ENCODE assay signal across 1 cellular context in the genomic region with DNA sequence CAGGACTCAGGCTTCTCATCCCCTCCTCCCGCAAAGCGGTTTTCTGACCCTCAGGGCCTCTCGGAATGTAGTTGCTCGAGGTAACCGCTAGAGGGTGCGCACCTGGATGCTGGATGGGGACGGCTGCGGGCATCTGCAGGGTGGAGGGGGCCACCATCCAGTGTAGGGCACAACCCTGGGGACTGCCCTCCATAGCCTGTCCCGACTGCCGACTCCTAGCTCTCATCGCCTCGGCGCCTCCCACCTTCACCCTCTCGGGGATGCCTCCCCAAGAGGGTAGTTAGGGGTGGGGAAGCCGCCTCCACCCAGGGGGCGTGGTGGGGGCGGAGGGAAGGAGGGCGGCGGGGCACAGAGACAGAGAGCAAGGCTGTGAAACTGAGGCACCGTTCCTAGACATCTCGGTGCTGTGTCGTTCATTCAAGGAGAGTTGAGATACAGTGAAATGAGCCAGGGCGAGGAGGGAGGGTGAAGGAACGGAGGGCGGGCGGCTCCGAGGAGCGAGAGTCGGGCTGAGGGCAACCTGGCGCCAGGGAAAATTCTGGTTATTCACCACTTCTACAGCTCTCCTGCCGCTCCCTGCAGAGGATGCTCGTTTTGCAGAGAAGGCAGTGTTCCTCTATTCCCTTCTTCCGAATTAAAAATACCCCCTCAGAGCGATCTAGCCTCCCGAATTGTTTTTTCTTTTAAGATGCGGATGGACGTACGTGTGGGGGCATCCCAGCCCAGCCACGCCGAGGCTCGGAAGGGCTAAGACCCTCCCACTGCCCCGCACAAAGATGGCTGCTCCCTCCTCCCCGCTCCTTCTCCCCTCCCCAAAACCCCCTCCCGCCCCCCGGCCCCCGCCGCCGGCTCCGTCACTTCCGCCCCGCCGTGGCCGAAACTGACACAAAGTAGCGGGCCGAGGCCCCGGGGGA.
TF ChIP-seq lines count a peak whose summit lies in the region.

A gene with protein sequence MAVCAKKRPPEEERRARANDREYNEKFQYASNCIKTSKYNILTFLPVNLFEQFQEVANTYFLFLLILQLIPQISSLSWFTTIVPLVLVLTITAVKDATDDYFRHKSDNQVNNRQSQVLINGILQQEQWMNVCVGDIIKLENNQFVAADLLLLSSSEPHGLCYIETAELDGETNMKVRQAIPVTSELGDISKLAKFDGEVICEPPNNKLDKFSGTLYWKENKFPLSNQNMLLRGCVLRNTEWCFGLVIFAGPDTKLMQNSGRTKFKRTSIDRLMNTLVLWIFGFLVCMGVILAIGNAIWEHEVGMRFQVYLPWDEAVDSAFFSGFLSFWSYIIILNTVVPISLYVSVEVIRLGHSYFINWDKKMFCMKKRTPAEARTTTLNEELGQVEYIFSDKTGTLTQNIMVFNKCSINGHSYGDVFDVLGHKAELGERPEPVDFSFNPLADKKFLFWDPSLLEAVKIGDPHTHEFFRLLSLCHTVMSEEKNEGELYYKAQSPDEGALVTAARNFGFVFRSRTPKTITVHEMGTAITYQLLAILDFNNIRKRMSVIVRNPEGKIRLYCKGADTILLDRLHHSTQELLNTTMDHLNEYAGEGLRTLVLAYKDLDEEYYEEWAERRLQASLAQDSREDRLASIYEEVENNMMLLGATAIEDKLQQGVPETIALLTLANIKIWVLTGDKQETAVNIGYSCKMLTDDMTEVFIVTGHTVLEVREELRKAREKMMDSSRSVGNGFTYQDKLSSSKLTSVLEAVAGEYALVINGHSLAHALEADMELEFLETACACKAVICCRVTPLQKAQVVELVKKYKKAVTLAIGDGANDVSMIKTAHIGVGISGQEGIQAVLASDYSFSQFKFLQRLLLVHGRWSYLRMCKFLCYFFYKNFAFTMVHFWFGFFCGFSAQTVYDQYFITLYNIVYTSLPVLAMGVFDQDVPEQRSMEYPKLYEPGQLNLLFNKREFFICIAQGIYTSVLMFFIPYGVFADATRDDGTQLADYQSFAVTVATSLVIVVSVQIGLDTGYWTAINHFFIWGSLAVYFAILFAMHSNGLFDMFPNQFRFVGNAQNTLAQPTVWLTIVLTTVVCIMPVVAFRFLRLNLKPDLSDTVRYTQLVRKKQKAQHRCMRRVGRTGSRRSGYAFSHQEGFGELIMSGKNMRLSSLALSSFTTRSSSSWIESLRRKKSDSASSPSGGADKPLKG (plus strand): TSS at position 857 of the 914 bp plus-strand sequence. CDS start 2,617 bp downstream, outside the sequence.

TF ChIP-seq in H1, 55 proteins besides CTCF, POLR2A, EP300 and RAD21:
- TF ChIP-seq CBX5 (IDR thresholded peaks at IDR 0.05; ENCODE audit: low read depth, low read length) (no peak), SRF (IDR thresholded peaks at IDR 0.05; ENCODE audit: low read depth, low read length) (no peak), HDAC6 (IDR thresholded peaks at IDR 0.05; ENCODE audit: low read depth, low read length) (no peak), SAP30 (IDR thresholded peaks at IDR 0.05; ENCODE audit: insufficient read depth, insufficient replicate concordance, low read length) (peak; percentile 47), POLR2AphosphoS5 (IDR thresholded peaks at IDR 0.05; ENCODE audit: low read depth, low read length) (peak; percentile 54; the same call in 1 of the 2 replicates), RFX5 (IDR thresholded peaks at IDR 0.05; ENCODE audit: borderline replicate concordance, low read depth, low read length) (no peak), SIX5 (IDR thresholded peaks at IDR 0.05; ENCODE audit: low read depth, low read length) (no peak), EZH2 (IDR thresholded peaks at IDR 0.05; ENCODE audit: low read depth, low read length, severe bottlenecking) (no peak), SP4 (IDR thresholded peaks at IDR 0.05; ENCODE audit: low read length) (no peak), SUZ12 (IDR thresholded peaks at IDR 0.05; ENCODE audit: low read length) (no peak), YY1 (IDR thresholded peaks at IDR 0.05; ENCODE audit: low read depth, low read length) (peak; percentile 96), SIRT6 (IDR thresholded peaks at IDR 0.05; ENCODE audit: low read length) (no peak), KDM1A (IDR thresholded peaks at IDR 0.05; ENCODE audit: borderline replicate concordance, low read length) (0 out of 2 replicates have a peak, but pooled peaks have one; percentile 37), BRCA1 (IDR thresholded peaks at IDR 0.05; ENCODE audit: low read depth, low read length) (no peak), HDAC2 (IDR thresholded peaks at IDR 0.05; ENCODE audit: borderline replicate concordance in 1 of 2, low read depth in 2 of 2, low read length in 2 of 2) (0 out of 4 replicates have a peak, but pooled peaks of 1 of the 2 experiments have one; percentile 30), POU5F1 (IDR thresholded peaks at IDR 0.05; ENCODE audit: low read depth, low read length) (no peak), GABPA (IDR thresholded peaks at IDR 0.05; ENCODE audit: borderline replicate concordance, insufficient read depth, low read length) (peak; percentile 33; the same call in 1 of the 2 replicates), RNF2 (IDR thresholded peaks at IDR 0.05; ENCODE audit: borderline replicate concordance, low read depth, low read length, missing control alignments, poor library complexity, severe bottlenecking) (no peak), BCL11A (IDR thresholded peaks at IDR 0.05; ENCODE audit: low read depth in 2 of 2, low read length in 2 of 2) (no peak), TCF12 (IDR thresholded peaks at IDR 0.05; ENCODE audit: low read depth, low read length) (no peak), TEAD4 (IDR thresholded peaks at IDR 0.05; ENCODE audit: low read depth, low read length) (peak; percentile 90), MAFK (IDR thresholded peaks at IDR 0.05; ENCODE audit: low read depth, low read length) (no peak), PHF8 (conservative IDR thresholded peaks at IDR 0.05; ENCODE audit: low read depth, low read length) (peak; percentile 41; the same call in 1 of the 2 replicates), CREB1 (IDR thresholded peaks at IDR 0.05) (peak; percentile 72), ASH2L (IDR thresholded peaks at IDR 0.05; ENCODE audit: low read length) (peak; percentile 62), NRF1 (IDR thresholded peaks at IDR 0.05; ENCODE audit: low read depth, low read length) (no peak), JUND (IDR thresholded peaks at IDR 0.05; ENCODE audit: low read length) (no peak), GTF2F1 (IDR thresholded peaks at IDR 0.05; ENCODE audit: borderline replicate concordance, low read depth, low read length) (no peak), KDM4A (IDR thresholded peaks at IDR 0.05; ENCODE audit: low read depth, low read length, severe bottlenecking) (peak; percentile 21), TBP (IDR thresholded peaks at IDR 0.05; ENCODE audit: low read depth, low read length) (no peak), SP2 (IDR thresholded peaks at IDR 0.05; ENCODE audit: low read length) (no peak), SIN3A (conservative IDR thresholded peaks at IDR 0.05 in 1 of 2, IDR thresholded peaks at IDR 0.05 in 1 of 2; ENCODE audit: low read depth in 1 of 2, low read length in 2 of 2) (peak in 1 of 2 experiments; percentile 59; a peak in 1 of 4 replicates), RBBP5 (IDR thresholded peaks at IDR 0.05; ENCODE audit: borderline replicate concordance, low read depth, low read length) (0 out of 2 replicates have a peak, but pooled peaks have one; percentile 29), CEBPB (IDR thresholded peaks at IDR 0.05; ENCODE audit: low read depth, low read length) (no peak), TAF1 (IDR thresholded peaks at IDR 0.05; ENCODE audit: low read depth, low read length) (0 out of 2 replicates have a peak, but pooled peaks have one; percentile 7), BACH1 (IDR thresholded peaks at IDR 0.05; ENCODE audit: low read length) (no peak)
- TF ChIP-seq, protein P1, sequence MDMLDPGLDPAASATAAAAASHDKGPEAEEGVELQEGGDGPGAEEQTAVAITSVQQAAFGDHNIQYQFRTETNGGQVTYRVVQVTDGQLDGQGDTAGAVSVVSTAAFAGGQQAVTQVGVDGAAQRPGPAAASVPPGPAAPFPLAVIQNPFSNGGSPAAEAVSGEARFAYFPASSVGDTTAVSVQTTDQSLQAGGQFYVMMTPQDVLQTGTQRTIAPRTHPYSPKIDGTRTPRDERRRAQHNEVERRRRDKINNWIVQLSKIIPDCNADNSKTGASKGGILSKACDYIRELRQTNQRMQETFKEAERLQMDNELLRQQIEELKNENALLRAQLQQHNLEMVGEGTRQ (IDR thresholded peaks at IDR 0.05; ENCODE audit: low read length), result no peak
- TF ChIP-seq, protein P2, sequence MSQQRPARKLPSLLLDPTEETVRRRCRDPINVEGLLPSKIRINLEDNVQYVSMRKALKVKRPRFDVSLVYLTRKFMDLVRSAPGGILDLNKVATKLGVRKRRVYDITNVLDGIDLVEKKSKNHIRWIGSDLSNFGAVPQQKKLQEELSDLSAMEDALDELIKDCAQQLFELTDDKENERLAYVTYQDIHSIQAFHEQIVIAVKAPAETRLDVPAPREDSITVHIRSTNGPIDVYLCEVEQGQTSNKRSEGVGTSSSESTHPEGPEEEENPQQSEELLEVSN (IDR thresholded peaks at IDR 0.05), result no peak
- TF ChIP-seq, protein P3, sequence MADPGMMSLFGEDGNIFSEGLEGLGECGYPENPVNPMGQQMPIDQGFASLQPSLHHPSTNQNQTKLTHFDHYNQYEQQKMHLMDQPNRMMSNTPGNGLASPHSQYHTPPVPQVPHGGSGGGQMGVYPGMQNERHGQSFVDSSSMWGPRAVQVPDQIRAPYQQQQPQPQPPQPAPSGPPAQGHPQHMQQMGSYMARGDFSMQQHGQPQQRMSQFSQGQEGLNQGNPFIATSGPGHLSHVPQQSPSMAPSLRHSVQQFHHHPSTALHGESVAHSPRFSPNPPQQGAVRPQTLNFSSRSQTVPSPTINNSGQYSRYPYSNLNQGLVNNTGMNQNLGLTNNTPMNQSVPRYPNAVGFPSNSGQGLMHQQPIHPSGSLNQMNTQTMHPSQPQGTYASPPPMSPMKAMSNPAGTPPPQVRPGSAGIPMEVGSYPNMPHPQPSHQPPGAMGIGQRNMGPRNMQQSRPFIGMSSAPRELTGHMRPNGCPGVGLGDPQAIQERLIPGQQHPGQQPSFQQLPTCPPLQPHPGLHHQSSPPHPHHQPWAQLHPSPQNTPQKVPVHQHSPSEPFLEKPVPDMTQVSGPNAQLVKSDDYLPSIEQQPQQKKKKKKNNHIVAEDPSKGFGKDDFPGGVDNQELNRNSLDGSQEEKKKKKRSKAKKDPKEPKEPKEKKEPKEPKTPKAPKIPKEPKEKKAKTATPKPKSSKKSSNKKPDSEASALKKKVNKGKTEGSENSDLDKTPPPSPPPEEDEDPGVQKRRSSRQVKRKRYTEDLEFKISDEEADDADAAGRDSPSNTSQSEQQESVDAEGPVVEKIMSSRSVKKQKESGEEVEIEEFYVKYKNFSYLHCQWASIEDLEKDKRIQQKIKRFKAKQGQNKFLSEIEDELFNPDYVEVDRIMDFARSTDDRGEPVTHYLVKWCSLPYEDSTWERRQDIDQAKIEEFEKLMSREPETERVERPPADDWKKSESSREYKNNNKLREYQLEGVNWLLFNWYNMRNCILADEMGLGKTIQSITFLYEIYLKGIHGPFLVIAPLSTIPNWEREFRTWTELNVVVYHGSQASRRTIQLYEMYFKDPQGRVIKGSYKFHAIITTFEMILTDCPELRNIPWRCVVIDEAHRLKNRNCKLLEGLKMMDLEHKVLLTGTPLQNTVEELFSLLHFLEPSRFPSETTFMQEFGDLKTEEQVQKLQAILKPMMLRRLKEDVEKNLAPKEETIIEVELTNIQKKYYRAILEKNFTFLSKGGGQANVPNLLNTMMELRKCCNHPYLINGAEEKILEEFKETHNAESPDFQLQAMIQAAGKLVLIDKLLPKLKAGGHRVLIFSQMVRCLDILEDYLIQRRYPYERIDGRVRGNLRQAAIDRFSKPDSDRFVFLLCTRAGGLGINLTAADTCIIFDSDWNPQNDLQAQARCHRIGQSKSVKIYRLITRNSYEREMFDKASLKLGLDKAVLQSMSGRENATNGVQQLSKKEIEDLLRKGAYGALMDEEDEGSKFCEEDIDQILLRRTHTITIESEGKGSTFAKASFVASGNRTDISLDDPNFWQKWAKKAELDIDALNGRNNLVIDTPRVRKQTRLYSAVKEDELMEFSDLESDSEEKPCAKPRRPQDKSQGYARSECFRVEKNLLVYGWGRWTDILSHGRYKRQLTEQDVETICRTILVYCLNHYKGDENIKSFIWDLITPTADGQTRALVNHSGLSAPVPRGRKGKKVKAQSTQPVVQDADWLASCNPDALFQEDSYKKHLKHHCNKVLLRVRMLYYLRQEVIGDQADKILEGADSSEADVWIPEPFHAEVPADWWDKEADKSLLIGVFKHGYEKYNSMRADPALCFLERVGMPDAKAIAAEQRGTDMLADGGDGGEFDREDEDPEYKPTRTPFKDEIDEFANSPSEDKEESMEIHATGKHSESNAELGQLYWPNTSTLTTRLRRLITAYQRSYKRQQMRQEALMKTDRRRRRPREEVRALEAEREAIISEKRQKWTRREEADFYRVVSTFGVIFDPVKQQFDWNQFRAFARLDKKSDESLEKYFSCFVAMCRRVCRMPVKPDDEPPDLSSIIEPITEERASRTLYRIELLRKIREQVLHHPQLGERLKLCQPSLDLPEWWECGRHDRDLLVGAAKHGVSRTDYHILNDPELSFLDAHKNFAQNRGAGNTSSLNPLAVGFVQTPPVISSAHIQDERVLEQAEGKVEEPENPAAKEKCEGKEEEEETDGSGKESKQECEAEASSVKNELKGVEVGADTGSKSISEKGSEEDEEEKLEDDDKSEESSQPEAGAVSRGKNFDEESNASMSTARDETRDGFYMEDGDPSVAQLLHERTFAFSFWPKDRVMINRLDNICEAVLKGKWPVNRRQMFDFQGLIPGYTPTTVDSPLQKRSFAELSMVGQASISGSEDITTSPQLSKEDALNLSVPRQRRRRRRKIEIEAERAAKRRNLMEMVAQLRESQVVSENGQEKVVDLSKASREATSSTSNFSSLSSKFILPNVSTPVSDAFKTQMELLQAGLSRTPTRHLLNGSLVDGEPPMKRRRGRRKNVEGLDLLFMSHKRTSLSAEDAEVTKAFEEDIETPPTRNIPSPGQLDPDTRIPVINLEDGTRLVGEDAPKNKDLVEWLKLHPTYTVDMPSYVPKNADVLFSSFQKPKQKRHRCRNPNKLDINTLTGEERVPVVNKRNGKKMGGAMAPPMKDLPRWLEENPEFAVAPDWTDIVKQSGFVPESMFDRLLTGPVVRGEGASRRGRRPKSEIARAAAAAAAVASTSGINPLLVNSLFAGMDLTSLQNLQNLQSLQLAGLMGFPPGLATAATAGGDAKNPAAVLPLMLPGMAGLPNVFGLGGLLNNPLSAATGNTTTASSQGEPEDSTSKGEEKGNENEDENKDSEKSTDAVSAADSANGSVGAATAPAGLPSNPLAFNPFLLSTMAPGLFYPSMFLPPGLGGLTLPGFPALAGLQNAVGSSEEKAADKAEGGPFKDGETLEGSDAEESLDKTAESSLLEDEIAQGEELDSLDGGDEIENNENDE (IDR thresholded peaks at IDR 0.05; ENCODE audit: insufficient replicate concordance, low read length), result no peak
- TF ChIP-seq, protein P4, sequence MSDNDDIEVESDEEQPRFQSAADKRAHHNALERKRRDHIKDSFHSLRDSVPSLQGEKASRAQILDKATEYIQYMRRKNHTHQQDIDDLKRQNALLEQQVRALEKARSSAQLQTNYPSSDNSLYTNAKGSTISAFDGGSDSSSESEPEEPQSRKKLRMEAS (IDR thresholded peaks at IDR 0.05), result peak; percentile 33; the same call in 1 of the 2 replicates
- TF ChIP-seq, protein P5, sequence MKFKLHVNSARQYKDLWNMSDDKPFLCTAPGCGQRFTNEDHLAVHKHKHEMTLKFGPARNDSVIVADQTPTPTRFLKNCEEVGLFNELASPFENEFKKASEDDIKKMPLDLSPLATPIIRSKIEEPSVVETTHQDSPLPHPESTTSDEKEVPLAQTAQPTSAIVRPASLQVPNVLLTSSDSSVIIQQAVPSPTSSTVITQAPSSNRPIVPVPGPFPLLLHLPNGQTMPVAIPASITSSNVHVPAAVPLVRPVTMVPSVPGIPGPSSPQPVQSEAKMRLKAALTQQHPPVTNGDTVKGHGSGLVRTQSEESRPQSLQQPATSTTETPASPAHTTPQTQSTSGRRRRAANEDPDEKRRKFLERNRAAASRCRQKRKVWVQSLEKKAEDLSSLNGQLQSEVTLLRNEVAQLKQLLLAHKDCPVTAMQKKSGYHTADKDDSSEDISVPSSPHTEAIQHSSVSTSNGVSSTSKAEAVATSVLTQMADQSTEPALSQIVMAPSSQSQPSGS (IDR thresholded peaks at IDR 0.05; ENCODE audit: low read length), result no peak
